Comparison of ENCODE assay signal across 8 cellular contexts in genomic region chr1:15833069-15833679, GRCh38. TPM values are rescaled to one million over a fixed set of nuclear protein-coding genes. Genes with fewer than 3 reads are reported as not detected.
A peak's percentile ranks its signal among the peaks of the same experiment; 100 is the strongest.
DNase-seq lines count a peak whose midpoint lies in the region; ATAC-seq and TF ChIP-seq lines count a peak whose summit lies in the region.

No MANE protein-coding gene starts in this region.

- no peak for TF ChIP-seq CTCF in GM06990 (IDR thresholded peaks at IDR 0.05; ENCODE audit: insufficient read depth, low read length, poor library complexity, severe bottlenecking)
- TF ChIP-seq CTCF in esophagus muscularis mucosa (IDR thresholded peaks at IDR 0.05) = no peak
- TF ChIP-seq CTCF in osteocyte (IDR thresholded peaks at IDR 0.05) = no peak
- no peak for TF ChIP-seq CTCF in vagina (IDR thresholded peaks at IDR 0.05)

- TF ChIP-seq POLR2A in esophagus muscularis mucosa (IDR thresholded peaks at IDR 0.05; ENCODE audit: low read depth) (no peak), vagina (IDR thresholded peaks at IDR 0.05) (no peak)

- intact Hi-C loops in esophagus muscularis mucosa (cut with DNase I) = loop anchor here (5.0 kb wide), 1 partner anchor 119 kb away; no protein-coding TSS in a partner anchor
- intact Hi-C loops in vagina (cut with DNase I) = no loop called here

- no peaks in the 10 kb centered on the region for H3K27me3 ChIP-seq in GM06990 (replicated peaks; ENCODE audit: control insufficient read depth, insufficient read depth, low read length)
- peaks cover 0 to 3% (median 0%) of the 10 kb centered on the region in 4 donors for H3K27me3 ChIP-seq in esophagus muscularis mucosa
- H3K27me3 ChIP-seq in vagina = no peaks in the 10 kb centered on the region

- peaks cover 4% of the 10 kb centered on the region for H3K36me3 Mint-ChIP-seq in activated CD8-positive, alpha-beta memory T cell treated with anti-CD3 and anti-CD28 coated beads, Interleukin-2, amount 10 ng/mL, durations not matched to agents 7 days and 5 days
- peaks cover 1% of the 10 kb centered on the region for H3K36me3 Mint-ChIP-seq in osteocyte (ENCODE audit: unreplicated experiment)

- H3K27ac ChIP-seq in esophagus muscularis mucosa (replicated peaks in 1 of 4) = peak overlapping the region; percentile 95 to 100 (median 100)
- peak overlapping the region; percentile 100 for H3K27ac ChIP-seq in vagina

- H3K4me1 Mint-ChIP-seq in activated CD8-positive, alpha-beta memory T cell treated with anti-CD3 and anti-CD28 coated beads, Interleukin-2, amount 10 ng/mL, durations not matched to agents 7 days and 5 days = peaks cover 41% of the 10 kb centered on the region
- H3K4me1 Mint-ChIP-seq in osteocyte (ENCODE audit: unreplicated experiment) = peaks cover 30% of the 10 kb centered on the region

- H3K27me3 Mint-ChIP-seq in activated CD8-positive, alpha-beta memory T cell treated with anti-CD3 and anti-CD28 coated beads, Interleukin-2, amount 10 ng/mL, durations not matched to agents 7 days and 5 days = no peaks in the 10 kb centered on the region
- no peaks in the 10 kb centered on the region for H3K27me3 Mint-ChIP-seq in osteocyte (ENCODE audit: unreplicated experiment)

- no peak for DNase-seq in GM06990 (ENCODE audit: extremely low read depth, insufficient read length)
- peak; percentile 88 for DNase-seq in NCI-H510A (lab: John Stamatoyannopoulos, UW)
- peak; percentile 77 for DNase-seq in activated CD8-positive, alpha-beta memory T cell treated with anti-CD3 and anti-CD28 coated beads, Interleukin-2, amount 10 ng/mL, durations not matched to agents 7 days and 5 days
- no peak for DNase-seq in esophagus muscularis mucosa (ENCODE audit: extremely low spot score)
- DNase-seq in osteocyte (ENCODE audit: extremely low spot score, unreplicated experiment) = no peak
- no peak for DNase-seq in vagina (ENCODE audit: extremely low spot score in 2 of 2)

- no peaks in the 10 kb centered on the region for H3K9me3 Mint-ChIP-seq in activated CD8-positive, alpha-beta memory T cell treated with anti-CD3 and anti-CD28 coated beads, Interleukin-2, amount 10 ng/mL, durations not matched to agents 7 days and 5 days (ENCODE audit: low read depth)
- no peaks in the 10 kb centered on the region for H3K9me3 Mint-ChIP-seq in osteocyte (ENCODE audit: unreplicated experiment)

- H3K4me3 ChIP-seq in GM06990 (replicated peaks; ENCODE audit: low read depth, low read length) (peak overlapping the region; percentile 79), esophagus muscularis mucosa (peak overlapping the region; percentile 67 to 85 (median 76)), vagina (peak overlapping the region; percentile 34 to 75)

- H3K9me3 ChIP-seq in esophagus muscularis mucosa (no peaks in the 10 kb centered on the region), vagina (no peaks in the 10 kb centered on the region)

- CTCF ChIA-PET in activated CD8-positive, alpha-beta memory T cell treated with anti-CD3 and anti-CD28 coated beads, Interleukin-2, amount 10 ng/mL, durations not matched to agents 7 days and 5 days (lab: Charles Lee) = interaction anchor here (0.6 to 3.8 kb wide), 19 partner anchors 9 to 1060 kb away, joined by 3 to 40 read pairs (median 3); partner anchors contain the start of gene SPEN

- H3K27ac Mint-ChIP-seq in activated CD8-positive, alpha-beta memory T cell treated with anti-CD3 and anti-CD28 coated beads, Interleukin-2, amount 10 ng/mL, durations not matched to agents 7 days and 5 days = peak overlapping the region; percentile 95
- H3K27ac Mint-ChIP-seq in osteocyte (ENCODE audit: unreplicated experiment) = peak overlapping the region; percentile 99

- peak overlapping the region; percentile 84 for H3K4me3 Mint-ChIP-seq in activated CD8-positive, alpha-beta memory T cell treated with anti-CD3 and anti-CD28 coated beads, Interleukin-2, amount 10 ng/mL, durations not matched to agents 7 days and 5 days
- peak overlapping the region; percentile 93 for H3K4me3 Mint-ChIP-seq in osteocyte (ENCODE audit: unreplicated experiment)

- no peak for TF ChIP-seq EP300 in esophagus muscularis mucosa (IDR thresholded peaks at IDR 0.05)

- H3K4me1 ChIP-seq in esophagus muscularis mucosa = peaks cover 20 to 49% (median 44%) of the 10 kb centered on the region in 4 donors
- H3K4me1 ChIP-seq in vagina = peaks cover 48% of the 10 kb centered on the region

- 67% methylated on average over 24 of the region's 24 CpGs for WGBS in esophagus muscularis mucosa

- ATAC-seq in activated CD8-positive, alpha-beta memory T cell treated with anti-CD3 and anti-CD28 coated beads, Interleukin-2, amount 10 ng/mL, durations not matched to agents 7 days and 5 days = no peak
- ATAC-seq in HG03280 (IDR thresholded peaks at IDR 0.05; ENCODE audit: unreplicated experiment) (no peak), GM18517 (IDR thresholded peaks at IDR 0.05; ENCODE audit: unreplicated experiment) (no peak)

- no peaks in the 10 kb centered on the region for H3K36me3 ChIP-seq in GM06990 (ENCODE audit: control insufficient read depth, insufficient read depth, low read length)
- H3K36me3 ChIP-seq in esophagus muscularis mucosa = no peaks in the 10 kb centered on the region
- H3K36me3 ChIP-seq in vagina = no peaks in the 10 kb centered on the region

RNA-seq across cellular contexts. Expression of gene SPEN, which starts 14.3 kb away (rescaled TPM):
- total RNA-seq in activated CD8-positive, alpha-beta memory T cell treated with anti-CD3 and anti-CD28 coated beads, Interleukin-2, amount 10 ng/mL, durations not matched to agents 7 days and 5 days = 10 to 100 TPM; 74.6 to 75.5 TPM
- total RNA-seq in esophagus muscularis mucosa = 10 to 100 TPM; 34.6 to 49.9 (median 44.7) TPM
- total RNA-seq in osteocyte = 54.0 and 59.8 TPM in 2 replicates
- total RNA-seq in vagina = 55.2 TPM

RNA-seq across cellular contexts. Expression of gene UQCRHL, which starts 25.7 kb away (rescaled TPM):
- total RNA-seq in activated CD8-positive, alpha-beta memory T cell treated with anti-CD3 and anti-CD28 coated beads, Interleukin-2, amount 10 ng/mL, durations not matched to agents 7 days and 5 days = 1 to 10 TPM; 1.6 to 1.8 TPM
- total RNA-seq in esophagus muscularis mucosa (1 to 10 TPM in 2 of 4 donors, under 1 TPM in 2; 0.52 to 1.3 (median 0.95) TPM), osteocyte (1.5 and 1.6 TPM in 2 replicates), vagina (1.5 TPM)

Comparison
In these comparisons a context has a peak if more than half of its experiments do, and no peak if none do; other contexts are left out.
1. DNase-seq: peak in NCI-H510A (single experiment) and activated CD8-positive, alpha-beta memory T cell treated with anti-CD3 and anti-CD28 coated beads, Interleukin-2, amount 10 ng/mL, durations not matched to agents 7 days and 5 days (single experiment); none in GM06990 (single experiment), esophagus muscularis mucosa (single experiment), osteocyte (single experiment) and vagina (0 of 2).
2. Peak in every context shown above with its lines, with median percentiles within 50 percentile points of each other: H3K4me3 ChIP-seq.